Comparison of ENCODE assay signal across 11 cellular contexts in genomic region chr5:24999732-25000131, GRCh38.
"Had no signal": no experiment of that assay in that cellular context is flagged by ENCODE, and none has a peak within 500 bp of the region (broad histone marks: within the 10 kb centered on the region; RNA-seq: fewer than 3 reads in every experiment).

No MANE protein-coding gene starts in this region.

- ATAC-seq: GM23338, HCT116 had no signal

- H3K27ac ChIP-seq: GM23248 had no signal

- H2AFZ ChIP-seq: GM23248, GM23338 had no signal

- H3K4me2 ChIP-seq: GM23338 had no signal

- H3K4me3 ChIP-seq: GM23248, GM23338, HAP-1 had no signal

- H3K9me3 ChIP-seq: HAP-1 had no signal

- FAIRE-seq: H1, H54 had no signal

- DNase-seq: GM23248, GOT3, H7, H9, HCEC 1CT, HFFc6 had no signal

- H3K9ac ChIP-seq: GM23248 had no signal

- H3K36me3 ChIP-seq: HAP-1 had no signal
